Comparison of ENCODE assay signal across 10 cellular contexts in the genomic region with DNA sequence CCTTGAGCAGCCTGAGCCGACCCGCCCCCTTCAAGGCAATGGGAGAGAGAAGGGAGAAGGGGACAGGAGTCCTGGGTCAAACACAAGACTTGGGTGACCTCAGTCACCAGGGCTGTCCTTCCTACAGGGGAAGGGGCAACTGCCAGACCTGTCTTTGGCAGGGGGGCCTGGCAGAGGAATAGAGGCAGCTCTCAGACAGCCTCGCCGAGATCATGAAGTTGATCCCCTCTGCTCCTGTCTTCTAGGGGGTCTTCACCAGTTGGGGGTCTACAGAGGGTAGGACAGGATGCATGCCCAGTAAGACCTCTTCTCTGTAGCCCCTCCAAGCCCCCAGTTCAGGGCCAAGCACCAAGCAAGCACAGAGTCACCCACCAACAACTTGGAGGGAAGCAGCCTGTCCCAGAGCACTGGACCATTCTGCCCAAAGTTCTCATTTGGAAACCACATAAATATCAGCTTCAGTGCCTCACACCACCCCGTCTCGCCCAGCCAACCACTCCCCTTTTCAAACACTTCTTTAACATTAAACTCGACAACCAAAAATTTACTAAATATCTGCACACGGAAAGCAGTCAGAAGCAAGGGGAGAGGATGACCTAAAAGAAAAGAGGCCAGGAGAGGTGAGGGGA. TPM values are rescaled to one million over a fixed set of nuclear protein-coding genes. Genes with fewer than 3 reads are reported as not detected.
DNase-seq lines count a peak whose midpoint lies in the region; ATAC-seq and TF ChIP-seq lines count a peak whose summit lies in the region.
"Had no signal": no experiment of that assay in that cellular context is flagged by ENCODE, and none has a peak within 500 bp of the region (broad histone marks: within the 10 kb centered on the region; RNA-seq: fewer than 3 reads in every experiment).

No MANE protein-coding gene starts in this region.

- TF ChIP-seq CTCF in natural killer cell (IDR thresholded peaks at IDR 0.05): no peak
- no peak for TF ChIP-seq CTCF in body of pancreas (IDR thresholded peaks at IDR 0.05)

- ATAC-seq in natural killer cell: peak in 1 of 3 donors; percentile 9
- ATAC-seq in natural killer cell treated with Interleukin-12 subunit alpha and Interleukin-12 subunit beta and Interleukin-15 and Interleukin-18, amount 100 ng/mL, for 72 hours: no peak
- no peak for ATAC-seq in GM18858 (IDR thresholded peaks at IDR 0.05; ENCODE audit: unreplicated experiment)
- no peak for ATAC-seq in HG03378 (IDR thresholded peaks at IDR 0.05; ENCODE audit: unreplicated experiment)
- no peak for ATAC-seq in body of pancreas
- ATAC-seq: T-cell had no signal

- intact Hi-C loops in natural killer cell (cut with micrococcal nuclease): loop anchor here (5.0 kb wide), 1 partner anchor 39 kb away; no protein-coding TSS in a partner anchor
- intact Hi-C loops in body of pancreas (cut with DNase I): no loop called here

- H3K4me1 Mint-ChIP-seq in natural killer cell: peaks cover 19 to 31% of the 10 kb centered on the region in 2 donors
- H3K4me1 Mint-ChIP-seq in natural killer cell treated with Interleukin-12 subunit alpha and Interleukin-12 subunit beta and Interleukin-15 and Interleukin-18, amount 100 ng/mL, for 72 hours (ENCODE audit: low read depth in 2 of 2): peaks cover 8 to 20% of the 10 kb centered on the region in 2 donors

- no peak for TF ChIP-seq POLR2A in body of pancreas (IDR thresholded peaks at IDR 0.05)

- no peaks in the 10 kb centered on the region for H3K27me3 ChIP-seq in body of pancreas

- H3K36me3 ChIP-seq in body of pancreas (replicated peaks in 1 of 2; ENCODE audit: insufficient read depth in 1 of 2, low read depth in 2 of 2): peaks cover 0 to under 1% of the 10 kb centered on the region in 2 donors

- no peaks in the 10 kb centered on the region for H3K9me3 ChIP-seq in body of pancreas

- no peaks in the 10 kb centered on the region for H3K36me3 Mint-ChIP-seq in natural killer cell
- H3K36me3 Mint-ChIP-seq in natural killer cell treated with Interleukin-12 subunit alpha and Interleukin-12 subunit beta and Interleukin-15 and Interleukin-18, amount 100 ng/mL, for 72 hours: no peaks in the 10 kb centered on the region
- H3K36me3 Mint-ChIP-seq: T-cell had no signal

- no peaks in the 10 kb centered on the region for H3K9me3 Mint-ChIP-seq in natural killer cell
- no peaks in the 10 kb centered on the region for H3K9me3 Mint-ChIP-seq in natural killer cell treated with Interleukin-12 subunit alpha and Interleukin-12 subunit beta and Interleukin-15 and Interleukin-18, amount 100 ng/mL, for 72 hours
- H3K9me3 Mint-ChIP-seq: T-cell had no signal

- peak overlapping the region; percentile 76 for H3K4me3 Mint-ChIP-seq in natural killer cell
- H3K4me3 Mint-ChIP-seq in natural killer cell treated with Interleukin-12 subunit alpha and Interleukin-12 subunit beta and Interleukin-15 and Interleukin-18, amount 100 ng/mL, for 72 hours: no peak overlapping the region
- H3K4me3 Mint-ChIP-seq: T-cell had no signal

- 65 to 85% methylated on average over 4 to 8 of the region's 8 CpGs for WGBS in body of pancreas, 2 donors

- H3K4me1 ChIP-seq in body of pancreas: peaks cover 62% of the 10 kb centered on the region

- no peaks in the 10 kb centered on the region for H3K27me3 Mint-ChIP-seq in natural killer cell (ENCODE audit: low read depth in 2 of 2)
- H3K27me3 Mint-ChIP-seq in natural killer cell treated with Interleukin-12 subunit alpha and Interleukin-12 subunit beta and Interleukin-15 and Interleukin-18, amount 100 ng/mL, for 72 hours: no peaks in the 10 kb centered on the region
- H3K27me3 Mint-ChIP-seq: T-cell had no signal

- H3K4me3 ChIP-seq in body of pancreas: no peak overlapping the region

- H3K27ac ChIP-seq in body of pancreas: peak overlapping the region in 1 of 4 donors; percentile 14

- H3K27ac Mint-ChIP-seq in natural killer cell: peak overlapping the region in 1 of 2 donors; percentile 58
- peak overlapping the region in 1 of 2 donors; percentile 77 for H3K27ac Mint-ChIP-seq in natural killer cell treated with Interleukin-12 subunit alpha and Interleukin-12 subunit beta and Interleukin-15 and Interleukin-18, amount 100 ng/mL, for 72 hours

- DNase-seq in natural killer cell (no peak), mesenteric fat pad (ENCODE audit: low spot score) (peak; percentile 49), body of pancreas (no peak)
- no peak for DNase-seq in natural killer cell treated with Interleukin-12 subunit alpha and Interleukin-12 subunit beta and Interleukin-15 and Interleukin-18, amount 100 ng/mL, for 72 hours (ENCODE audit: low spot score)
- DNase-seq: activated T-cell treated with anti-CD3 and anti-CD28 coated beads, Interleukin-2, amount 50 U/mL, for 1 hour; midbrain; NCI-H2227 treated with DMSO at 0.1 percent for 48 hours; T-cell had no signal

RNA-seq across cellular contexts. Expression of gene DOK4, which starts 7.8 kb away (rescaled TPM):
- 1 to 10 TPM in 2 of 3 donors, under 1 TPM in 1; 0.75 to 2.5 (median 1.5) TPM for total RNA-seq in natural killer cell
- total RNA-seq in natural killer cell treated with Interleukin-12 subunit alpha and Interleukin-12 subunit beta and Interleukin-15 and Interleukin-18, amount 100 ng/mL, for 72 hours: 1 to 10 TPM; 4.2 to 6.5 TPM
- total RNA-seq in mesenteric fat pad: 7.3 TPM
- total RNA-seq in body of pancreas: 10 to 100 TPM; 33.0 to 36.1 TPM

RNA-seq across cellular contexts. Expression of gene POLR2C, which starts 16.0 kb away (rescaled TPM):
- total RNA-seq in natural killer cell (10 to 100 TPM; 55.4 to 71.2 (median 66.7) TPM), mesenteric fat pad (42.9 TPM), body of pancreas (10 to 100 TPM; 34.9 to 77.3 TPM)
- 10 to 100 TPM; 63.8 to 85.4 TPM for total RNA-seq in natural killer cell treated with Interleukin-12 subunit alpha and Interleukin-12 subunit beta and Interleukin-15 and Interleukin-18, amount 100 ng/mL, for 72 hours

RNA-seq across cellular contexts. Expression of gene COQ9, which starts 31.2 kb away (rescaled TPM):
- total RNA-seq in natural killer cell (10 to 100 TPM; 16.9 to 30.2 (median 18.3) TPM), mesenteric fat pad (39.2 TPM), body of pancreas (10 to 100 TPM; 38.7 to 56.0 TPM)
- 10 to 100 TPM; 34.2 to 42.9 TPM for total RNA-seq in natural killer cell treated with Interleukin-12 subunit alpha and Interleukin-12 subunit beta and Interleukin-15 and Interleukin-18, amount 100 ng/mL, for 72 hours

RNA-seq across cellular contexts. Expression of gene CIAPIN1, which starts 31.3 kb away (rescaled TPM):
- total RNA-seq in natural killer cell: 10 to 100 TPM; 41.1 to 48.8 (median 42.9) TPM
- 10 to 100 TPM; 54.0 to 92.0 TPM for total RNA-seq in natural killer cell treated with Interleukin-12 subunit alpha and Interleukin-12 subunit beta and Interleukin-15 and Interleukin-18, amount 100 ng/mL, for 72 hours
- 53.6 TPM for total RNA-seq in mesenteric fat pad
- 10 to 100 TPM; 13.5 to 19.4 TPM for total RNA-seq in body of pancreas

RNA-seq across cellular contexts. Expression of gene CCDC102A, which starts 57.9 kb away (rescaled TPM):
- total RNA-seq in natural killer cell (10 to 100 TPM; 15.5 to 24.4 (median 17.1) TPM), mesenteric fat pad (5.0 TPM), body of pancreas (10 to 100 TPM; 10.6 to 22.4 TPM)
- total RNA-seq in natural killer cell treated with Interleukin-12 subunit alpha and Interleukin-12 subunit beta and Interleukin-15 and Interleukin-18, amount 100 ng/mL, for 72 hours: 10 to 100 TPM; 13.9 to 21.5 TPM
